14 cellular contexts compared by ENCODE assay signal in the genomic region with DNA sequence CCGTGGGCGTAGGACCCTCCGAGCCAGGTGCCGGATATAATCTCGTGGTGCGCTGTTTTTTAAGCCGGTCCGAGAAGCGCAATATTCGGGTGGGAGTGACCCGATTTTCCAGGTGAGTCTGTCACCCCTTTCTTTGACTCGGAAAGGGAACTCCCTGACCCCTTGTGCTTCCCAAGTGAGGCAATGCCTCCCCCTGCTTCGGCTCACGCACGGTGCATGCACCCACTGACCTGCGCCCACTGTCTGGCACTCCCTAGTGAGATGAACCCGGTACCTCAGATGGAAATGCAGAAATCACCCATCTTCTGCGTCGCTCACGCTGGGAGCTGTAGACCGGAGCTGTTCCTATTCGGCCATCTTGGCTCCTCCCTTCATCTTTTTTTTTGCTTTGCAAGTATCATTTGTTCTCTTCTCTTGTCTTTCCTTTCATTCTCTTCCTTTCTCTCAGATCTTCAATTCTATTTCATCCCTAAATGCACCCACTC. TPM values are rescaled to one million over a fixed set of nuclear protein-coding genes. Genes with fewer than 3 reads are reported as not detected.
"Had no signal": no experiment of that assay in that cellular context is flagged by ENCODE, and none has a peak within 500 bp of the region (broad histone marks: within the 10 kb centered on the region; RNA-seq: fewer than 3 reads in every experiment).

No MANE protein-coding gene starts in this region.

RNA-seq across cellular contexts. Expression of a gene that starts 50.2 kb away (rescaled TPM):
- total RNA-seq: activated naive CD4-positive, alpha-beta T cell treated with anti-CD3 and anti-CD28 coated beads for 36 hours; activated T-cell treated with anti-CD3 and anti-CD28 coated beads, Interleukin-2, amount 50 U/mL, for 4 hours; body of pancreas; cardiac septum; dermis microvascular lymphatic vessel endothelial cell; foreskin keratinocyte; left cardiac atrium; lower leg skin; mucosa of descending colon; renal cortical epithelial cell; sigmoid colon; stomach; temporal lobe; vagina had no signal
- polyA plus RNA-seq: foreskin keratinocyte, sigmoid colon, stomach had no signal
